In genomic region chr9:105331160-105331559, GRCh38 we compare ENCODE assay signal across 18 cellular contexts.
DNase-seq lines count a peak whose midpoint lies in the region; ATAC-seq, FAIRE-seq and TF ChIP-seq lines count a peak whose summit lies in the region.
"Had no signal": no experiment of that assay in that cellular context is flagged by ENCODE, and none has a peak within 500 bp of the region (broad histone marks: within the 10 kb centered on the region; RNA-seq: fewer than 3 reads in every experiment).

No MANE protein-coding gene starts in this region.

- H3K79me2 ChIP-seq in KMS-11 (ENCODE audit: insufficient read depth, low read depth): no peaks in the 10 kb centered on the region; the same call in 1 of the 2 replicates

- H3K4me2 ChIP-seq in KMS-11: peak overlapping the region; percentile 10; the same call in 1 of the 2 replicates

- no peak overlapping the region for H3K9ac ChIP-seq in KMS-11

- no peaks in the 10 kb centered on the region for H4K20me1 ChIP-seq in KMS-11 (ENCODE audit: insufficient read depth)

- FAIRE-seq in pancreas (lab: Jason Lieb, UNC): no peak
- FAIRE-seq: A549, urothelium cell line had no signal

- no peak overlapping the region for H2AFZ ChIP-seq in KMS-11 (ENCODE audit: low read depth)

- peaks cover 22% of the 10 kb centered on the region for H3K4me1 ChIP-seq in KMS-11 (ENCODE audit: low read depth, poor library complexity, severe bottlenecking)
- peaks cover 0 to 8% (median 0%) of the 10 kb centered on the region in 3 donors for H3K4me1 ChIP-seq in pancreas

- ATAC-seq in GM19455 (IDR thresholded peaks at IDR 0.05; ENCODE audit: unreplicated experiment) (peak; percentile 41), HG02798 (IDR thresholded peaks at IDR 0.05; ENCODE audit: poor library complexity, unreplicated experiment) (peak; percentile 38), pancreas (no peak)
- ATAC-seq: A549; activated CD8-positive, alpha-beta T cell treated with anti-CD3 and anti-CD28 coated beads for 36 hours had no signal

- H3K36me3 ChIP-seq in KMS-11 (ENCODE audit: insufficient read depth) (no peaks in the 10 kb centered on the region), pancreas (no peaks in the 10 kb centered on the region)

- DNase-seq in pancreas (no peak), ecto neural progenitor cell (ENCODE audit: low spot score) (no peak), DMS153 (lab: John Stamatoyannopoulos, UW) (no peak)
- no peak for DNase-seq in stimulated activated CD4-positive, alpha-beta T cell treated with anti-CD3 and anti-CD28 coated beads, Interleukin-4, amount 100 ng/mL, for 1 hour
- DNase-seq: activated CD8-positive, alpha-beta T cell treated with anti-CD3 and anti-CD28 coated beads for 36 hours; activated gamma-delta T cell treated with Interleukin-2 at 50 U/mL for 16 hours; COR-L47; Karpas-422; NCI-H187 treated with DMSO at 0.1 percent for 48 hours; NCI-H748 treated with DMSO at 0.1 percent for 48 hours; Right ventricle myocardium superior; stimulated activated CD4-positive, alpha-beta T cell treated with anti-CD3 and anti-CD28 coated beads, Interleukin-2, amount 100 ng/mL, for 24 hours had no signal

- TF ChIP-seq CTCF in KMS-11 (conservative IDR thresholded peaks at IDR 0.05; ENCODE audit: low read depth, low read length) (no peak), pancreas (IDR thresholded peaks at IDR 0.05) (no peak)

- H3K4me3 ChIP-seq in GM08714 (ENCODE audit: low read length) (peak overlapping the region; percentile 61; the same call in 1 of the 2 replicates), KMS-11 (IDR thresholded peaks at IDR 0.05; ENCODE audit: insufficient read depth, low read depth, low read length) (no peak overlapping the region), pancreas (no peak overlapping the region)
- H3K4me3 ChIP-seq: A549 had no signal

- H3K27ac ChIP-seq in KMS-11: no peak overlapping the region
- H3K27ac ChIP-seq in pancreas: no peak overlapping the region
- H3K27ac ChIP-seq: A549 had no signal

- H3K27me3 ChIP-seq in KMS-11 (ENCODE audit: insufficient read depth, low read depth): no peaks in the 10 kb centered on the region
- no peaks in the 10 kb centered on the region for H3K27me3 ChIP-seq in pancreas

- intact Hi-C loops in pancreas (cut with DNase I): no loop called here

- no peaks in the 10 kb centered on the region for H3K9me3 ChIP-seq in pancreas
- H3K9me3 ChIP-seq: A549 had no signal

- WGBS in pancreas, 2 donors: 79 to 83% methylated on average over 3 of the region's 3 CpGs

Comparison
In these comparisons a context has a peak if more than half of its experiments do, and no peak if none do; other contexts are left out.
1. ATAC-seq: peak in GM19455 (single experiment) and HG02798 (single experiment); none in pancreas (0 of 4).